In the genomic region with DNA sequence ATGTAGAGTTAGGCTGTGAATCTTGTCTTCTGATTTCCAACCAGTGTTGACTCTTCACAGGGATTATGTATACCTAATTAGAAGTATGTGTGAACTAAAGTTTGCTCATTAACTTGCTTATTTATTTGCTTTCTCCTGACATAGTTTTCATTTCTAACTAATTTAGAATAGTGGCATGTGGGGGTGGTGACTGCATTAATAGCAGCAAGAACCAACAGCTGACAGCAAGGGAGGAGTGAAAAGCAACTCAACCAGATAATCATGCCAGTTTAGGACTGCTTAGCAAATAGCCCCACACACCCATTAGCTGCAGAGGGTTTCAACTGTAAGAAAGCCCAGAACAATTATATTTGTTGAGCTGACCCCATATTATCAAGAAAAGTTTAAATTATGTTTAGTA, we compare ENCODE assay signal across 25 cellular contexts. TPM values are rescaled to one million over a fixed set of nuclear protein-coding genes. Genes with fewer than 3 reads are reported as not detected.
"Had no signal": no experiment of that assay in that cellular context is flagged by ENCODE, and none has a peak within 500 bp of the region (broad histone marks: within the 10 kb centered on the region; RNA-seq: fewer than 3 reads in every experiment).

No MANE protein-coding gene starts in this region.

- H3K9me3 ChIP-seq: left lung, neutrophil, ovary, psoas muscle, right lobe of liver, stomach, transverse colon, vagina had no signal

- H3K4me1 ChIP-seq: vagina had no signal

- H3K27ac ChIP-seq: left lung, neutrophil, ovary, psoas muscle, right lobe of liver, stomach, transverse colon, vagina had no signal

- DNase-seq: activated CD4-positive, alpha-beta memory T cell treated with anti-CD3 and anti-CD28 coated beads for 36 hours; activated CD4-positive, alpha-beta T cell treated with anti-CD3 and anti-CD28 coated beads for 4 hours; activated CD4-positive, CD25-positive, alpha-beta regulatory T cell; activated effector memory CD4-positive, alpha-beta T cell treated with Interleukin-2 at 50 U/mL for 16 hours; activated naive CD4-positive, alpha-beta T cell treated with anti-CD3 and anti-CD28 coated beads for 36 hours; activated naive CD8-positive, alpha-beta T cell treated with anti-CD3 and anti-CD28 coated beads, Interleukin-2, amount 10 ng/mL, durations not matched to agents 7 days and 5 days; activated T-cell treated with anti-CD3 and anti-CD28 coated beads, Interleukin-2, amount 50 U/mL, for 72 hours; amniotic stem cell; cortex of kidney; endodermal cell; kidney; left lung; mammary epithelial cell; ovary; psoas muscle; right lobe of liver; stimulated activated CD4-positive, alpha-beta T cell treated with anti-CD3 and anti-CD28 coated beads, Interleukin-15, amount 100 ng/mL, for 24 hours; stomach; T-helper 17 cell; transverse colon had no signal

- H3K27me3 ChIP-seq: left lung, neutrophil, ovary, right lobe of liver, stomach, transverse colon, vagina had no signal

- H3K4me2 ChIP-seq: smooth muscle cell had no signal

- H3K4me3 ChIP-seq: left lung, ovary, psoas muscle, right lobe of liver, smooth muscle cell, stomach, transverse colon, vagina had no signal

- ATAC-seq: activated T-cell treated with anti-CD3 and anti-CD28 coated beads, Interleukin-2, amount 50 U/mL, for 72 hours; left lung; natural killer cell treated with Interleukin-12 subunit alpha and Interleukin-12 subunit beta and Interleukin-15 and Interleukin-18, amount 100 ng/mL, for 72 hours; psoas muscle; right lobe of liver; stimulated activated memory B cell treated with anti-CD40 and anti-IgM and Interleukin-4, amounts not matched to agents 10 μg/mL and 1 μg/mL and 100 μg/mL, for 72 hours; T-helper 17 cell had no signal

- H3K36me3 ChIP-seq: ovary, stomach, transverse colon, vagina had no signal

RNA-seq across cellular contexts. Expression of gene ST3GAL6, which starts 3.8 kb away (rescaled TPM):
- total RNA-seq: activated CD4-positive, alpha-beta memory T cell treated with anti-CD3 and anti-CD28 coated beads for 36 hours; activated naive CD4-positive, alpha-beta T cell treated with anti-CD3 and anti-CD28 coated beads for 36 hours; natural killer cell treated with Interleukin-12 subunit alpha and Interleukin-12 subunit beta and Interleukin-15 and Interleukin-18, amount 100 ng/mL, for 72 hours had no signal
